Comparison of ENCODE assay signal across 8 cellular contexts in genomic region chr7:47979145-47979831, GRCh38. TPM values are rescaled to one million over a fixed set of nuclear protein-coding genes. Genes with fewer than 3 reads are reported as not detected.
DNase-seq lines count a peak whose midpoint lies in the region; ATAC-seq and TF ChIP-seq lines count a peak whose summit lies in the region.

Gene HUS1, minus strand, starts transcription at chr7:47979615. Its CDS starts 96 bp downstream, at chr7:47979519.

- H3K27me3 Mint-ChIP-seq in T-helper 17 cell: no peaks in the 10 kb centered on the region

- peaks cover 0 to 41% of the 10 kb centered on the region in 2 donors for H3K36me3 ChIP-seq in psoas muscle (ENCODE audit: insufficient read depth in 1 of 2, low read depth in 1 of 2)
- peaks cover 3% of the 10 kb centered on the region for H3K36me3 ChIP-seq in urinary bladder (ENCODE audit: insufficient read depth)

- peaks cover 24% of the 10 kb centered on the region for H3K4me1 Mint-ChIP-seq in T-helper 17 cell

- ATAC-seq in GM18499 (IDR thresholded peaks at IDR 0.05; ENCODE audit: insufficient read depth, unreplicated experiment): peak; percentile 84
- ATAC-seq in HG02885 (IDR thresholded peaks at IDR 0.05; ENCODE audit: poor library complexity, unreplicated experiment): peak; percentile 99
- ATAC-seq in T-helper 17 cell: peak; percentile 99
- peak; percentile 99 for ATAC-seq in left ventricle myocardium superior
- peak; percentile 99 to 100 (median 100) for ATAC-seq in psoas muscle

- intact Hi-C loops in left ventricle myocardium superior (cut with micrococcal nuclease) (no loop called here), psoas muscle (cut with DNase I) (loop anchor here in 1 of 2 donors (2.0 kb wide), 1 partner anchor 110 kb away; the partner anchor contains the start of gene UPP1)

- peaks cover 8% of the 10 kb centered on the region for H3K4me1 ChIP-seq in psoas muscle
- no peaks in the 10 kb centered on the region for H3K4me1 ChIP-seq in urinary bladder (ENCODE audit: insufficient read depth)

- TF ChIP-seq CTCF in psoas muscle (IDR thresholded peaks at IDR 0.05): no peak

- H3K4me3 Mint-ChIP-seq in T-helper 17 cell: peak within 1 kb of the TSS; percentile 100

- H3K36me3 Mint-ChIP-seq in T-helper 17 cell (ENCODE audit: low read depth): peaks cover 12% of the 10 kb centered on the region

- 1 to 2% (median 1%) methylated on average over 48 to 62 of the region's 62 CpGs for WGBS in psoas muscle, 3 donors
- 1% methylated on average over 62 of the region's 62 CpGs for WGBS in urinary bladder

- DNase-seq in NCI-H187 (lab: John Stamatoyannopoulos, UW): peak; percentile 84 to 87
- DNase-seq in T-helper 17 cell: peak; percentile 83 to 91 (median 90)
- DNase-seq in amygdala (lab: John Stamatoyannopoulos, UW): peak; percentile 16 to 94 (median 80)
- DNase-seq in left ventricle myocardium superior: peak; percentile 95
- peak; percentile 93 to 96 for DNase-seq in psoas muscle

- H3K27ac ChIP-seq in psoas muscle (peak within 1 kb of the TSS; percentile 72), urinary bladder (ENCODE audit: low read depth) (peak within 1 kb of the TSS; percentile 93)

- peak within 1 kb of the TSS; percentile 91 for H3K4me3 ChIP-seq in psoas muscle
- H3K4me3 ChIP-seq in urinary bladder (ENCODE audit: low read depth, low read length): peak within 1 kb of the TSS; percentile 73

- peak within 1 kb of the TSS; percentile 100 for H3K27ac Mint-ChIP-seq in T-helper 17 cell

- no peaks in the 10 kb centered on the region for H3K27me3 ChIP-seq in psoas muscle (ENCODE audit: insufficient read depth in 3 of 3, low read length in 2 of 3)

- H3K9me3 ChIP-seq in T-helper 17 cell (ENCODE audit: control insufficient read depth, low read length, poor library complexity, severe bottlenecking) (no peaks in the 10 kb centered on the region), psoas muscle (no peaks in the 10 kb centered on the region)

RNA-seq across cellular contexts. Expression of gene HUS1, which starts in this region (rescaled TPM):
- total RNA-seq in T-helper 17 cell: 10 to 100 TPM; 57.7 to 65.1 TPM
- 28.4 TPM for total RNA-seq in left ventricle myocardium superior
- total RNA-seq in psoas muscle: 10 to 100 TPM; 26.3 to 30.7 (median 27.3) TPM
- 10 to 100 TPM; 17.8 to 29.8 (median 17.8) TPM for polyA plus RNA-seq in psoas muscle
- total RNA-seq in urinary bladder: 16.8 TPM
- polyA plus RNA-seq in urinary bladder: 9.2 TPM

Comparison
In these comparisons a context has a peak if more than half of its experiments do, and no peak if none do; other contexts are left out.
1. Peak in every context shown above with its lines: DNase-seq, ATAC-seq, H3K4me3 ChIP-seq and H3K27ac ChIP-seq.